Comparison of ENCODE assay signal across 19 cellular contexts in the genomic region with DNA sequence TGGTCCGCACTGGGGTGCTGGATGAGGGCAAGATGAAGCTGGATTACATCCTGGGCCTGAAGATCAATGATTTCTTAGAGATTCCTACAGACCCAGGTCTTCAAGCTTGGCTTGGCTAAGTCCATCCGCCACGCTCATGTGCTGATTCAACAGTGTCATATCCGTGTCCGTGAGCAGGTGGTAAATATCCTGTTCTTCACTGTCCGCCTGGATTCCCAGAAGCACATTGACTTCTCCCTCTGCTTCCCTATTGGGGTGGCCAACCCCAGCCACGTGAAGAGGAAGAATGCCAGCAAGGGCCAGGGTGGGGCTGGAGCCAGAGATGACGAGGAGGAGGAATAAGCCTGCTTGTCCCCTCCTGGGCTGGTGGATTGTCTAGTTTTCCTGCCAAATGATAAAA.
"Had no signal": no experiment of that assay in that cellular context is flagged by ENCODE, and none has a peak within 500 bp of the region (broad histone marks: within the 10 kb centered on the region; RNA-seq: fewer than 3 reads in every experiment).

No MANE protein-coding gene starts in this region.

- H3K9me3 ChIP-seq: left lung, ovary, SK-N-SH, tibial nerve had no signal

- H3K36me3 ChIP-seq: brain microvascular endothelial cell, left lung, neural progenitor cell, ovary had no signal

- H3K4me3 Mint-ChIP-seq: activated T-helper 1 cell treated with anti-CD3 and anti-CD28 coated beads, Interleukin-12 subunit alpha, Interleukin-12 subunit beta, Interleukin-2, Interleukin-4 antibody, amounts not matched to agents 30 ng/mL and 10 ng/mL and 1 ng/mL, durations not matched to agents 14 hours and 24 hours and 36 hours; neural progenitor cell; T-cell had no signal

- H3K9me3 Mint-ChIP-seq: activated T-helper 1 cell treated with anti-CD3 and anti-CD28 coated beads, Interleukin-12 subunit alpha, Interleukin-12 subunit beta, Interleukin-2, Interleukin-4 antibody, amounts not matched to agents 30 ng/mL and 10 ng/mL and 1 ng/mL, durations not matched to agents 14 hours and 24 hours and 36 hours; neural progenitor cell; T-cell had no signal

- H3K27ac Mint-ChIP-seq: activated T-helper 1 cell treated with anti-CD3 and anti-CD28 coated beads, Interleukin-12 subunit alpha, Interleukin-12 subunit beta, Interleukin-2, Interleukin-4 antibody, amounts not matched to agents 30 ng/mL and 10 ng/mL and 1 ng/mL, durations not matched to agents 14 hours and 24 hours and 36 hours; neural progenitor cell; T-cell had no signal

- H2AFZ ChIP-seq: hepatocyte, neural progenitor cell had no signal

- DNase-seq: activated naive CD4-positive, alpha-beta T cell treated with Interleukin-2 at 50 U/mL for 16 hours; anterior cingulate cortex; brain microvascular endothelial cell; islet precursor cell; mesenchymal stem cell; ovary; SK-N-SH; stimulated activated CD4-positive, alpha-beta T cell treated with anti-CD3 and anti-CD28 coated beads, Interleukin-4, amount 100 ng/mL, for 24 hours; stimulated activated naive CD4-positive, alpha-beta T cell; T-cell; T-helper 9 cell had no signal

- H3K27me3 Mint-ChIP-seq: T-cell had no signal

- H3K79me2 ChIP-seq: hepatocyte had no signal

- H3K27ac ChIP-seq: brain microvascular endothelial cell, epithelial cell of prostate, hepatocyte, left lung, neural progenitor cell, ovary, tibial nerve had no signal

- H3K4me3 ChIP-seq: hepatocyte, left lung, neural progenitor cell, ovary, skin epidermis, tibial nerve had no signal

- H3K27me3 ChIP-seq: brain microvascular endothelial cell, ovary, tibial nerve had no signal

- H3K9ac ChIP-seq: neural progenitor cell, SK-N-SH had no signal

- H3K4me2 ChIP-seq: hepatocyte, neural progenitor cell, SK-N-SH had no signal

- H3K36me3 Mint-ChIP-seq: neural progenitor cell, T-cell had no signal

- ATAC-seq: activated CD4-positive, CD25-positive, alpha-beta regulatory T cell treated with anti-CD3 and anti-CD28 coated beads, Interleukin-2, amount 50 U/mL, for 24 hours; left lung; T-cell had no signal
